ENCODE assay signal across 8 cellular contexts in genomic region chr11:76807206-76807875, GRCh38. TPM values are rescaled to one million over a fixed set of nuclear protein-coding genes. Genes with fewer than 3 reads are reported as not detected.
DNase-seq lines count a peak whose midpoint lies in the region; ATAC-seq and TF ChIP-seq lines count a peak whose summit lies in the region.

No MANE protein-coding gene starts in this region.

- H3K27me3 ChIP-seq in adrenal gland = no peaks in the 10 kb centered on the region

- H3K36me3 ChIP-seq in adrenal gland (replicated peaks in 1 of 2) = no peaks in the 10 kb centered on the region

- H3K4me1 ChIP-seq in adrenal gland (replicated peaks in 1 of 2) = peaks cover 0 to 4% of the 10 kb centered on the region in 2 donors

- H3K27me3 Mint-ChIP-seq in T-cell = peaks cover 4 to 34% of the 10 kb centered on the region in 2 donors

- intact Hi-C loops in adrenal gland (cut with DNase I) (loop anchor here (5.0 to 10.0 kb wide), 4 partner anchors 110 to 237 kb away; no protein-coding TSS in a partner anchor), left ventricle myocardium superior (cut with micrococcal nuclease) (no loop called here)

- no peak for TF ChIP-seq POLR2A in adrenal gland (IDR thresholded peaks at IDR 0.05)

- no peak overlapping the region for H3K27ac Mint-ChIP-seq in T-cell

- H3K27ac ChIP-seq in adrenal gland = peak overlapping the region in 1 of 5 donors; percentile 0

- no peaks in the 10 kb centered on the region for H3K36me3 Mint-ChIP-seq in T-cell

- H3K4me3 Mint-ChIP-seq in T-cell = no peak overlapping the region

- WGBS in adrenal gland, 4 donors = 7 to 15% (median 13%) methylated on average over 14 to 19 of the region's 19 CpGs

- TF ChIP-seq CTCF in adrenal gland (IDR thresholded peaks at IDR 0.05) = peak; percentile 64 to 85 (median 76)

- DNase-seq in NCI-H187 (lab: John Stamatoyannopoulos, UW) (peak; percentile 37 to 39), NCI-H187 treated with DMSO at 0.1 percent for 48 hours (lab: John Stamatoyannopoulos, UW) (no peak), NCI-H1048 (lab: John Stamatoyannopoulos, UW) (peak; percentile 42), T-cell (peak in 32 of 34 experiments; percentile 23 to 69 (median 53)), adrenal gland (peak; percentile 79 to 94 (median 89)), left ventricle myocardium superior (peak; percentile 93), retina (peak; percentile 88)

- no peak overlapping the region for H3K4me3 ChIP-seq in adrenal gland

- H3K9me3 ChIP-seq in adrenal gland (replicated peaks in 1 of 3) = no peaks in the 10 kb centered on the region

- H3K9me3 Mint-ChIP-seq in T-cell = no peaks in the 10 kb centered on the region

- CTCF ChIA-PET in T-cell (lab: Charles Lee) = interaction anchor here (0.6 to 1.6 kb wide), 4 partner anchors 9 to 113 kb away, joined by 3 to 4 read pairs (median 4); no protein-coding TSS in a partner anchor

- peak; percentile 46 to 65 (median 60) for ATAC-seq in T-cell (replicated peaks in 1 of 4)
- ATAC-seq in left ventricle myocardium superior = peak; percentile 85
- ATAC-seq in HG02884 (IDR thresholded peaks at IDR 0.05; ENCODE audit: unreplicated experiment) = no peak

- POLR2A ChIA-PET in T-cell (lab: Charles Lee) = no interaction called here

- peaks cover 26 to 34% (median 30%) of the 10 kb centered on the region in 3 donors for H3K4me1 Mint-ChIP-seq in T-cell

RNA-seq across cellular contexts. Expression of gene TSKU, which starts 24.2 kb away (rescaled TPM):
- total RNA-seq in T-cell (under 1 TPM in 3 of 5 donors, not detected in 2; 0.23 to 0.47 (median 0.32) TPM), adrenal gland (100 to 1,000 TPM in 1 of 8 donors, 10 to 100 TPM in 6, 1 to 10 TPM in 1; 6.8 to 129 (median 14.5) TPM), left ventricle myocardium superior (11.1 TPM)
- polyA plus RNA-seq in adrenal gland = 10 to 100 TPM in 1 of 3 donors, 1 to 10 TPM in 2; 6.7 to 10.3 (median 9.1) TPM

RNA-seq across cellular contexts. Expression of gene ACER3, which starts 53.4 kb away (rescaled TPM):
- total RNA-seq in T-cell (1 to 10 TPM; 4.3 to 9.0 (median 5.2) TPM), adrenal gland (10 to 100 TPM in 6 of 8 donors, 1 to 10 TPM in 2; 9.4 to 22.0 (median 18.3) TPM), left ventricle myocardium superior (9.4 TPM)
- 10 to 100 TPM in 1 of 3 donors, 1 to 10 TPM in 2; 4.1 to 13.8 (median 4.2) TPM for polyA plus RNA-seq in adrenal gland
